Comparison of ENCODE assay signal across 23 cellular contexts in the genomic region with DNA sequence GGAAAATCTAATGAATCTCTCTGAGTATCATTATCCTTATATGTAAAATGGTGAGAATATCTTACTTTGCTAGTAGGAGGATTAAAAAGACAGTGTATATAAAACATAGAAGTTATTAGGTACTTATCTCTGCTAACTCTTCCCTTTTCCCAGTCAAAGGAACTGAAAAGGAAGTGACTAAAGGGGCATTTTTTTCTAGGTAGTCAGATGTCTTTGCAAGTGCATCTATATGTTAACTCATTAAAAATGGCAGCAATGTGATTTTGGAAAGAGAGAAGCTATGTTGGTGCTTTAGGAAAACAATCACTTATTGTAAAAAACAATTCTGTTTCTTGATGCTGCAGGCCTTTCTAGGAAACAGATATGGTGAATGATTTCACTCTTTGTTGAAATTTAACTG.
"Had no signal": no experiment of that assay in that cellular context is flagged by ENCODE, and none has a peak within 500 bp of the region (broad histone marks: within the 10 kb centered on the region; RNA-seq: fewer than 3 reads in every experiment).

No MANE protein-coding gene starts in this region.

- H3K4me3 ChIP-seq: coronary artery, gastroesophageal sphincter, sigmoid colon, smooth muscle cell, thoracic aorta, vagina had no signal

- DNase-seq: activated CD4-positive, alpha-beta memory T cell treated with anti-CD3 and anti-CD28 coated beads for 36 hours; activated CD4-positive, alpha-beta T cell treated with anti-CD3 and anti-CD28 coated beads for 48 hours; activated naive CD4-positive, alpha-beta T cell treated with anti-CD3 and anti-CD28 coated beads for 36 hours; activated naive CD8-positive, alpha-beta T cell treated with anti-CD3 and anti-CD28 coated beads, Interleukin-2, amount 10 ng/mL, durations not matched to agents 7 days and 5 days; activated T-cell treated with anti-CD3 and anti-CD28 coated beads, Interleukin-2, amount 50 U/mL, for 48 hours; amniotic stem cell; cerebellar nuclear complex; erythroblast; head of caudate nucleus; hypothalamus; left colon; naive thymus-derived CD4-positive, alpha-beta T cell; retina; sigmoid colon; stimulated activated CD4-positive, alpha-beta T cell treated with anti-CD3 and anti-CD28 coated beads, Interleukin-15, amount 100 ng/mL, for 24 hours; stimulated activated CD8-positive, alpha-beta memory T cell treated with anti-CD3 and anti-CD28 coated beads, Interleukin-4, amount 100 ng/mL, for 48 hours; stimulated activated naive B cell treated with anti-CD40 and anti-IgM and Interleukin-4, amounts not matched to agents 10 μg/mL and 1 μg/mL and 100 μg/mL, for 72 hours; T1000 had no signal

- H3K4me1 ChIP-seq: gastroesophageal sphincter, sigmoid colon, vagina had no signal

- ATAC-seq: gastroesophageal sphincter; left colon; naive thymus-derived CD4-positive, alpha-beta T cell; stimulated activated naive B cell treated with anti-CD40 and anti-IgM and Interleukin-4, amounts not matched to agents 10 μg/mL and 1 μg/mL and 100 μg/mL, for 72 hours had no signal

- H3K9me3 ChIP-seq: gastroesophageal sphincter, sigmoid colon, thoracic aorta, vagina had no signal

- H3K27ac ChIP-seq: coronary artery, gastroesophageal sphincter, sigmoid colon, thoracic aorta, vagina had no signal

- H3K36me3 ChIP-seq: gastroesophageal sphincter, sigmoid colon, thoracic aorta, vagina had no signal
